24 cellular contexts compared by ENCODE assay signal in genomic region chr7:145862212-145862611, GRCh38.
DNase-seq lines count a peak whose midpoint lies in the region; ATAC-seq, FAIRE-seq and TF ChIP-seq lines count a peak whose summit lies in the region.
"Had no signal": no experiment of that assay in that cellular context is flagged by ENCODE, and none has a peak within 500 bp of the region (broad histone marks: within the 10 kb centered on the region; RNA-seq: fewer than 3 reads in every experiment).

No MANE protein-coding gene starts in this region.

- FAIRE-seq in K562 (lab: Jason Lieb, UNC): no peak
- FAIRE-seq: A549, D721Med, G401.6, GM12891, GM19239 had no signal

- H3K4me3 ChIP-seq in K562 (no peak overlapping the region), endodermal cell (ENCODE audit: low read length) (no peak overlapping the region)
- H3K4me3 ChIP-seq: A549; BLaER1 treated with 17β-estradiol and CSF1 and Interleukin-3, amounts not matched to agents 10 nM and 100 nM had no signal

- H3K9ac ChIP-seq in K562 (ENCODE audit: insufficient read depth in 1 of 2, low read depth in 2 of 2, low read length in 2 of 2) (no peak overlapping the region), endodermal cell (ENCODE audit: extremely low read depth, low read length, poor library complexity, severe bottlenecking) (no peak overlapping the region)
- H3K9ac ChIP-seq: BLaER1 treated with 17β-estradiol and CSF1 and Interleukin-3, amounts not matched to agents 10 nM and 100 nM had no signal

- CTCF ChIA-PET in K562 (lab: Yijun Ruan, JAX; ENCODE audit: low intra/inter-chr PET ratio): no interaction called here
- CTCF ChIA-PET in HEK293T (lab: Yijun Ruan, JAX): interaction anchor here (0.6 kb wide), 1 partner anchor 48 kb away, joined by 3 read pairs; no protein-coding TSS in a partner anchor

- peak; percentile 53 for ATAC-seq in K562
- ATAC-seq in stimulated activated memory B cell treated with anti-CD40 and anti-IgM and Interleukin-4, amounts not matched to agents 10 μg/mL and 1 μg/mL and 100 μg/mL, for 72 hours: peak; percentile 16
- ATAC-seq in HG03457 (IDR thresholded peaks at IDR 0.05; ENCODE audit: unreplicated experiment): no peak
- ATAC-seq: A549; CD8-positive, alpha-beta T cell had no signal

- TF ChIP-seq CTCF in K562 (IDR thresholded peaks at IDR 0.05 in 2 of 3, conservative IDR thresholded peaks at IDR 0.05 in 1 of 3; ENCODE audit: insufficient read depth in 2 of 3, low read depth in 1 of 3, low read length in 3 of 3): no peak
- no peak for TF ChIP-seq CTCF in endodermal cell (conservative IDR thresholded peaks at IDR 0.05)

- WGBS in K562 (ENCODE audit: insufficient coverage, low coverage, missing lambda C conversion rate): 62% methylated on average over 5 of the region's 5 CpGs
- whole genome bisulfite sequencing in endodermal cell (ENCODE audit: insufficient coverage in 1 of 2, insufficient read length in 1 of 2), 2 experiments: 82 to 100% methylated on average over 3 to 5 of the region's 5 CpGs

- POLR2A ChIA-PET in K562 (lab: Yijun Ruan, JAX) (interaction anchor here (0.6 to 0.9 kb wide), 4 partner anchors 11 to 240 kb away, joined by 3 to 5 read pairs (median 4); no protein-coding TSS in a partner anchor), HEK293T (lab: Yijun Ruan, JAX) (no interaction called here)

- no peak overlapping the region for H2AFZ ChIP-seq in K562 (ENCODE audit: low read depth, low read length)

- H3K36me3 Mint-ChIP-seq in endodermal cell (ENCODE audit: low read depth): no peaks in the 10 kb centered on the region
- peaks cover 3% of the 10 kb centered on the region for H3K36me3 Mint-ChIP-seq in stimulated activated memory B cell treated with anti-CD40 and anti-IgM and Interleukin-4, amounts not matched to agents 10 μg/mL and 1 μg/mL and 100 μg/mL, for 72 hours
- H3K36me3 Mint-ChIP-seq: CD8-positive, alpha-beta T cell had no signal

- no peak for TF ChIP-seq EP300 in K562 (IDR thresholded peaks at IDR 0.05; ENCODE audit: low read length)

- H3K9me1 ChIP-seq in K562 (ENCODE audit: control insufficient read depth, insufficient read depth, low read length): no peaks in the 10 kb centered on the region

- H3K27me3 ChIP-seq in K562 (ENCODE audit: control insufficient read depth in 2 of 2, insufficient read depth in 2 of 2, low read length in 2 of 2) (no peaks in the 10 kb centered on the region), endodermal cell (ENCODE audit: control insufficient read depth, insufficient read depth, low read length, poor library complexity, severe bottlenecking) (peaks cover 17% of the 10 kb centered on the region)
- H3K27me3 ChIP-seq: BLaER1 treated with 17β-estradiol and CSF1 and Interleukin-3, amounts not matched to agents 10 nM and 100 nM had no signal

- DNase-seq in NCI-H82 (lab: John Stamatoyannopoulos, UW) (peak; percentile 6), NCI-H82 treated with DMSO at 0.1 percent for 48 hours (lab: John Stamatoyannopoulos, UW; ENCODE audit: unreplicated experiment) (no peak), K562 (ENCODE audit: extremely low read depth in 1 of 4, low spot score in 3 of 4) (no peak), endodermal cell (peak; percentile 54), amygdala (lab: John Stamatoyannopoulos, UW) (no peak), HEK293T (ENCODE audit: extremely low spot score) (no peak)
- DNase-seq: AML-193; Caco-2; Calu3; CD4-positive, alpha-beta T cell; CD8-positive, alpha-beta T cell; DMS79 treated with DMSO at 0.1 percent for 48 hours; GF-D8 had no signal

- H4K20me1 ChIP-seq in K562 (replicated peaks; ENCODE audit: control insufficient read depth, insufficient read depth, low read length): no peaks in the 10 kb centered on the region
- H4K20me1 ChIP-seq: BLaER1 treated with 17β-estradiol and CSF1 and Interleukin-3, amounts not matched to agents 10 nM and 100 nM had no signal

- peaks cover 8% of the 10 kb centered on the region for H3K9me3 Mint-ChIP-seq in endodermal cell
- peaks cover 8% of the 10 kb centered on the region for H3K9me3 Mint-ChIP-seq in stimulated activated memory B cell treated with anti-CD40 and anti-IgM and Interleukin-4, amounts not matched to agents 10 μg/mL and 1 μg/mL and 100 μg/mL, for 72 hours

- peaks cover 29% of the 10 kb centered on the region; the same call in 2 of the 3 replicates for H3K79me2 ChIP-seq in K562 (ENCODE audit: control insufficient read depth, insufficient read depth, low read length)

- no peak overlapping the region for H3K27ac Mint-ChIP-seq in endodermal cell
- H3K27ac Mint-ChIP-seq in stimulated activated memory B cell treated with anti-CD40 and anti-IgM and Interleukin-4, amounts not matched to agents 10 μg/mL and 1 μg/mL and 100 μg/mL, for 72 hours: no peak overlapping the region
- H3K27ac Mint-ChIP-seq: B cell; CD4-positive, alpha-beta T cell; CD8-positive, alpha-beta T cell had no signal

- no peak overlapping the region for H3K4me2 ChIP-seq in K562 (ENCODE audit: insufficient read depth, low read length)
- H3K4me2 ChIP-seq: A549; BLaER1 treated with 17β-estradiol and CSF1 and Interleukin-3, amounts not matched to agents 10 nM and 100 nM had no signal

- H3K36me3 ChIP-seq in K562 (ENCODE audit: control insufficient read depth, insufficient read depth, low read length) (peaks cover 35% of the 10 kb centered on the region), endodermal cell (ENCODE audit: control insufficient read depth, insufficient read depth, low read length) (no peaks in the 10 kb centered on the region)
- H3K36me3 ChIP-seq: BLaER1 treated with 17β-estradiol and CSF1 and Interleukin-3, amounts not matched to agents 10 nM and 100 nM had no signal

- no peak for TF ChIP-seq POLR2A in K562 (conservative IDR thresholded peaks at IDR 0.05)

- H3K27me3 Mint-ChIP-seq in endodermal cell (ENCODE audit: insufficient read depth): peaks cover 16% of the 10 kb centered on the region
- H3K27me3 Mint-ChIP-seq in stimulated activated memory B cell treated with anti-CD40 and anti-IgM and Interleukin-4, amounts not matched to agents 10 μg/mL and 1 μg/mL and 100 μg/mL, for 72 hours: no peaks in the 10 kb centered on the region
- H3K27me3 Mint-ChIP-seq: B cell; CD4-positive, alpha-beta T cell had no signal

- no peak overlapping the region for H3K27ac ChIP-seq in K562 (ENCODE audit: extremely low read depth, low read depth, low read length)
- no peak overlapping the region for H3K27ac ChIP-seq in endodermal cell (ENCODE audit: low read depth, low read length)
- H3K27ac ChIP-seq: 22Rv1; A549; BLaER1 treated with 17β-estradiol and CSF1 and Interleukin-3, amounts not matched to agents 10 nM and 100 nM; C4-2B had no signal

- no peak for TF ChIP-seq RAD21 in K562 (CRISPR knock-in tag; conservative IDR thresholded peaks at IDR 0.05 in 1 of 2, IDR thresholded peaks at IDR 0.05 in 1 of 2)

- BruUV-seq in K562 (replicated peaks; lab: Mats Ljungman, UMichigan): no TSS peak

- intact Hi-C loops in K562 (cut with micrococcal nuclease): no loop called here

- no peaks in the 10 kb centered on the region for H3K4me1 ChIP-seq in K562 (replicated peaks in 1 of 2; ENCODE audit: control insufficient read depth in 2 of 2, insufficient read depth in 2 of 2, low read length in 2 of 2)
- H3K4me1 ChIP-seq in endodermal cell (ENCODE audit: control insufficient read depth, insufficient read depth, low read length): no peaks in the 10 kb centered on the region
- H3K4me1 ChIP-seq: A549; BLaER1 treated with 17β-estradiol and CSF1 and Interleukin-3, amounts not matched to agents 10 nM and 100 nM; Caco-2 had no signal

- no peaks in the 10 kb centered on the region for H3K4me1 Mint-ChIP-seq in endodermal cell
- no peaks in the 10 kb centered on the region for H3K4me1 Mint-ChIP-seq in stimulated activated memory B cell treated with anti-CD40 and anti-IgM and Interleukin-4, amounts not matched to agents 10 μg/mL and 1 μg/mL and 100 μg/mL, for 72 hours
- H3K4me1 Mint-ChIP-seq: B cell had no signal

- H3K4me3 Mint-ChIP-seq in endodermal cell: no peak overlapping the region
- H3K4me3 Mint-ChIP-seq in stimulated activated memory B cell treated with anti-CD40 and anti-IgM and Interleukin-4, amounts not matched to agents 10 μg/mL and 1 μg/mL and 100 μg/mL, for 72 hours: no peak overlapping the region
- H3K4me3 Mint-ChIP-seq: B cell; CD4-positive, alpha-beta T cell; CD8-positive, alpha-beta T cell had no signal

- in situ Hi-C loops in K562 (cut with MboI): no loop called here

- H3K9me3 ChIP-seq in K562 (replicated peaks; ENCODE audit: control insufficient read depth, insufficient read depth, low read depth, low read length): no peaks in the 10 kb centered on the region
- H3K9me3 ChIP-seq in endodermal cell (ENCODE audit: control insufficient read depth, low read length): no peaks in the 10 kb centered on the region
- H3K9me3 ChIP-seq: A549 had no signal

TF ChIP-seq in K562, 482 proteins besides CTCF, POLR2A, EP300 and RAD21:
- TF ChIP-seq ELF1 (tag; IDR thresholded peaks at IDR 0.05) (no peak), EZH2 (IDR thresholded peaks at IDR 0.05; ENCODE audit: borderline replicate concordance, low read depth, low read length) (no peak), POLR2G (IDR thresholded peaks at IDR 0.05; ENCODE audit: low read depth, low read length) (0 out of 2 replicates have a peak, but pooled peaks have one; percentile 12), SNIP1 (IDR thresholded peaks at IDR 0.05; ENCODE audit: low read depth) (no peak), ZFP1 (CRISPR knock-in tag; IDR thresholded peaks at IDR 0.05) (no peak), KLF16 (IDR thresholded peaks at IDR 0.05) (no peak), OTX1 (CRISPR knock-in tag; IDR thresholded peaks at IDR 0.05) (no peak), IRF2 (CRISPR knock-in tag; IDR thresholded peaks at IDR 0.05) (peak; percentile 4; the same call in 1 of the 2 replicates)
TF ChIP-seq in K562: peak in this region for 2.

TF ChIP-seq in HEK293T, 16 proteins besides CTCF, POLR2A, EP300 and RAD21 (continues in another document):
- TF ChIP-seq PKNOX1 (IDR thresholded peaks at IDR 0.05) (no peak), FOXM1 (IDR thresholded peaks at IDR 0.05; ENCODE audit: borderline replicate concordance) (no peak), ARNT (IDR thresholded peaks at IDR 0.05) (no peak), TARDBP (IDR thresholded peaks at IDR 0.05) (no peak), LEF1 (IDR thresholded peaks at IDR 0.05; ENCODE audit: borderline replicate concordance) (no peak), SP1 (IDR thresholded peaks at IDR 0.05) (no peak), FOXA1 (IDR thresholded peaks at IDR 0.05) (no peak), ELF4 (IDR thresholded peaks at IDR 0.05) (no peak), NFRKB (IDR thresholded peaks at IDR 0.05) (no peak), SUZ12 (IDR thresholded peaks at IDR 0.05) (no peak), ZNF384 (IDR thresholded peaks at IDR 0.05) (no peak)

Comparison
In these comparisons a context has a peak if more than half of its experiments do, and no peak if none do; other contexts are left out.
1. DNase-seq: peak in NCI-H82 (single experiment) and endodermal cell (single experiment); none in NCI-H82 treated with DMSO at 0.1 percent for 48 hours (single experiment), K562 (0 of 4), amygdala (0 of 56) and HEK293T (single experiment).